In the genomic region with DNA sequence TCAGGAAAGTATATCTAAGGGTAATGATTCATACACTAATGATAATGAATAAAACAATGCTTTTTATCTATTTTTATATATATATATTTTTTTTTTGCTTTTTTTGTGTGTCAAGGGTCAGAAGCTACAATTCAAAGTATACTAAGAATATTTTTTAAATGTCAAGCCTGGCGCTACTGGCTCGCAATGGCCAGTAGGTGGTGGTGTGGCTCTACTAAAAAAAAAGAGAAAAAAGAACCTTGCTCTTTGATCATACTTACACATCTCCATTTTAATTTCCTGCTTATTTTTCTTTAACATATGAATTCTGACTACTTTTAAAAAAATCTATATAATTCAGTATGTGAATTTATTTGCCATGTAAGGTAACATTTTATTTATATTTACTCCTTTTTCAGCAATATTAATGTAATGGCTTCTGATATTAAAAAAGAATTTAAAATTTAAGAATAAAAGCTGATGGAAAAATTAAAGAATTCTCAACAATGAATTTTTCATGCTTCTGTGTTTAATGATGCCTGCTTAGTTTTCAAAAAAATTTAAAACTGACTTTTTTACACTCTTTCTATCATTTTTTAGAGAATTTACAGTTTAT, we compare ENCODE assay signal across 8 cellular contexts.
DNase-seq lines count a peak whose midpoint lies in the region; ATAC-seq, FAIRE-seq and TF ChIP-seq lines count a peak whose summit lies in the region.

No MANE protein-coding gene starts in this region.

- intact Hi-C loops in posterior vena cava (cut with DNase I): loop anchor here (5.0 to 10.0 kb wide), 4 partner anchors 450 to 828 kb away; partner anchors contain the start of gene COL3A1 (in 1 of the 2)

- no peak overlapping the region for H3K4me3 ChIP-seq in keratinocyte (ENCODE audit: control insufficient read depth in 2 of 3, extremely low read depth in 1 of 3, insufficient read depth in 2 of 3, low read depth in 1 of 3, low read length in 3 of 3)

- FAIRE-seq in keratinocyte (lab: Jason Lieb, UNC): no peak

- dilution Hi-C loops in keratinocyte (cut with MboI; ENCODE audit: extremely low pct_ligation_motif_present, low sequenced_read_pairs): loop anchor here (25.0 kb wide), 1 partner anchor 463 kb away; no protein-coding TSS in a partner anchor

- H3K4me1 ChIP-seq in keratinocyte (ENCODE audit: control insufficient read depth, extremely low read depth, insufficient read depth, low read length): no peaks in the 10 kb centered on the region

- no peak overlapping the region for H3K27ac ChIP-seq in keratinocyte (ENCODE audit: control insufficient read depth, insufficient read depth, low read length)

- DNase-seq in CMK (ENCODE audit: low read depth): peak; percentile 12
- DNase-seq in NCI-H446 treated with DMSO at 0.1 percent for 48 hours (lab: John Stamatoyannopoulos, UW): peak; percentile 34
- peak; percentile 74 for DNase-seq in astrocyte of the hippocampus (ENCODE audit: low read depth, low spot score)
- DNase-seq in keratinocyte (ENCODE audit: low read depth, low spot score): no peak
- peak; percentile 57 for DNase-seq in stromal cell of bone marrow (ENCODE audit: low read depth)
- DNase-seq in posterior vena cava (ENCODE audit: low spot score): no peak

- no peaks in the 10 kb centered on the region for H3K27me3 ChIP-seq in keratinocyte (ENCODE audit: control insufficient read depth, extremely low read depth, insufficient read depth, low read length)

- H3K36me3 ChIP-seq in keratinocyte (ENCODE audit: control insufficient read depth in 2 of 2, extremely low read depth in 1 of 2, insufficient read depth in 2 of 2, low read length in 2 of 2): no peaks in the 10 kb centered on the region

- ATAC-seq in GM18511 (IDR thresholded peaks at IDR 0.05; ENCODE audit: unreplicated experiment): peak; percentile 86
- peak; percentile 64 for ATAC-seq in HG03095 (IDR thresholded peaks at IDR 0.05; ENCODE audit: unreplicated experiment)

- TF ChIP-seq CTCF in keratinocyte (optimal IDR thresholded peaks at IDR 0.05 in 1 of 3, IDR thresholded peaks at IDR 0.05 in 1 of 3, conservative IDR thresholded peaks at IDR 0.05 in 1 of 3; ENCODE audit: extremely low read depth in 1 of 3, insufficient read depth in 2 of 3, low read length in 3 of 3): peak; percentile 43 to 62 (median 44)

- no peaks in the 10 kb centered on the region for H4K20me1 ChIP-seq in keratinocyte (ENCODE audit: control insufficient read depth, extremely low read depth, insufficient read depth, low read length)

- H3K79me2 ChIP-seq in keratinocyte (ENCODE audit: control insufficient read depth, insufficient read depth, low read length): no peaks in the 10 kb centered on the region

- H2AFZ ChIP-seq in keratinocyte (ENCODE audit: control insufficient read depth, low read length): no peak overlapping the region

- no peak overlapping the region for H3K4me2 ChIP-seq in keratinocyte (ENCODE audit: control insufficient read depth, extremely low read depth, insufficient read depth, low read depth, low read length)

- no peaks in the 10 kb centered on the region for H3K9me1 ChIP-seq in keratinocyte (ENCODE audit: control insufficient read depth, extremely low read depth, insufficient read depth, low read length)

- no peaks in the 10 kb centered on the region for H3K9me3 ChIP-seq in keratinocyte (ENCODE audit: control insufficient read depth, low read depth, low read length)

- no peak overlapping the region for H3K9ac ChIP-seq in keratinocyte (ENCODE audit: control insufficient read depth, extremely low read depth, insufficient read depth, low read length)

Comparison
In these comparisons a context has a peak if more than half of its experiments do, and no peak if none do; other contexts are left out.
1. DNase-seq: peak in CMK (single experiment), NCI-H446 treated with DMSO at 0.1 percent for 48 hours (single experiment), astrocyte of the hippocampus (single experiment) and stromal cell of bone marrow (single experiment); none in keratinocyte (single experiment) and posterior vena cava (single experiment).